Comparison of ENCODE assay signal across 17 cellular contexts in the genomic region with DNA sequence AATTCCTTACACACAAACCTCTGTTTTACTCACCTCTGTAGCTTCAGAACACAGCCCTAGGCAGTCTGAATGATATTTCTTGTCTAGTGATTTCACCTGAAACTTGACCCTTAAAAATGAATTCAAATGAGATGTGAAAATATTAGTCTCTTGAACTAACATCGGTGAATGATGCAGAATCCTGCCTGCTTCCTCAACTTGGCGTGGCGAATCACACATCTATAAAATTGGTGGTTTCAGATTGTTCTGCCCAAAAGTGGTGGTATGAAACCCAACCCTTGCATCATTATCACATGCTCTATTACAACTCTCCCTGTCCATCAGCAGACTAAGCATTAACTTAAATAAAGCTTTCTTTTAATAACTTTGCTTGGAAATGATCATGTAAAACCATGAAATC. TPM values are rescaled to one million over a fixed set of nuclear protein-coding genes. Genes with fewer than 3 reads are reported as not detected.
DNase-seq lines count a peak whose midpoint lies in the region; ATAC-seq and TF ChIP-seq lines count a peak whose summit lies in the region.
"Had no signal": no experiment of that assay in that cellular context is flagged by ENCODE, and none has a peak within 500 bp of the region (broad histone marks: within the 10 kb centered on the region; RNA-seq: fewer than 3 reads in every experiment).

No MANE protein-coding gene starts in this region.

- ATAC-seq in GM18868 (IDR thresholded peaks at IDR 0.05; ENCODE audit: unreplicated experiment), result peak; percentile 62
- ATAC-seq in HG02884 (IDR thresholded peaks at IDR 0.05; ENCODE audit: unreplicated experiment), result no peak

- peak; percentile 31 for DNase-seq in GM12864 (ENCODE audit: low read depth)
- peak; percentile 41 for DNase-seq in MV-4-11 (lab: John Stamatoyannopoulos, UW)
- DNase-seq in epidermal melanocyte (ENCODE audit: insufficient read length, low spot score), result peak; percentile 60
- DNase-seq in ureter (ENCODE audit: low spot score), result no peak
- DNase-seq in stimulated activated CD4-positive, alpha-beta T cell treated with anti-CD3 and anti-CD28 coated beads, Interleukin-2, amount 100 ng/mL, for 24 hours, result no peak
- DNase-seq in HT-29 (ENCODE audit: low spot score), result no peak
- DNase-seq: COR-L47, GF-D8, GOT3, NCI-H1048, NCI-H1436 treated with DMSO at 0.1 percent for 48 hours, NCI-H2081, NCI-H524, Peyer's patch, Right ventricle myocardium superior had no signal

- no peak overlapping the region for H3K4me3 ChIP-seq in GM12864 (ENCODE audit: low read depth, low read length)
- H3K4me3 ChIP-seq: Peyer's patch had no signal

- TF ChIP-seq CTCF in GM12864 (IDR thresholded peaks at IDR 0.05; ENCODE audit: low read depth, low read length, missing control alignments), result no peak

RNA-seq across cellular contexts. Expression of gene C1orf21, which starts 26.9 kb away (rescaled TPM):
- total RNA-seq in ureter, result 83.6 TPM
- total RNA-seq in HT-29 (2014; rRNA removed; shearing (Covaris generic)), result 4.8 and 5.9 TPM in 2 replicates

Comparison
In these comparisons a context has a peak if more than half of its experiments do, and no peak if none do; other contexts are left out.
1. DNase-seq: peak in GM12864 (single experiment), MV-4-11 (single experiment) and epidermal melanocyte (single experiment); none in ureter (single experiment), stimulated activated CD4-positive, alpha-beta T cell treated with anti-CD3 and anti-CD28 coated beads, Interleukin-2, amount 100 ng/mL, for 24 hours (0 of 2) and HT-29 (single experiment).
2. RNA of gene C1orf21, which starts 26.9 kb away (total RNA-seq): 83.6 TPM in ureter (single experiment); 4.8 to 5.9 TPM in HT-29; every median in the first group is over 10 times any median in the second.